In the genomic region with DNA sequence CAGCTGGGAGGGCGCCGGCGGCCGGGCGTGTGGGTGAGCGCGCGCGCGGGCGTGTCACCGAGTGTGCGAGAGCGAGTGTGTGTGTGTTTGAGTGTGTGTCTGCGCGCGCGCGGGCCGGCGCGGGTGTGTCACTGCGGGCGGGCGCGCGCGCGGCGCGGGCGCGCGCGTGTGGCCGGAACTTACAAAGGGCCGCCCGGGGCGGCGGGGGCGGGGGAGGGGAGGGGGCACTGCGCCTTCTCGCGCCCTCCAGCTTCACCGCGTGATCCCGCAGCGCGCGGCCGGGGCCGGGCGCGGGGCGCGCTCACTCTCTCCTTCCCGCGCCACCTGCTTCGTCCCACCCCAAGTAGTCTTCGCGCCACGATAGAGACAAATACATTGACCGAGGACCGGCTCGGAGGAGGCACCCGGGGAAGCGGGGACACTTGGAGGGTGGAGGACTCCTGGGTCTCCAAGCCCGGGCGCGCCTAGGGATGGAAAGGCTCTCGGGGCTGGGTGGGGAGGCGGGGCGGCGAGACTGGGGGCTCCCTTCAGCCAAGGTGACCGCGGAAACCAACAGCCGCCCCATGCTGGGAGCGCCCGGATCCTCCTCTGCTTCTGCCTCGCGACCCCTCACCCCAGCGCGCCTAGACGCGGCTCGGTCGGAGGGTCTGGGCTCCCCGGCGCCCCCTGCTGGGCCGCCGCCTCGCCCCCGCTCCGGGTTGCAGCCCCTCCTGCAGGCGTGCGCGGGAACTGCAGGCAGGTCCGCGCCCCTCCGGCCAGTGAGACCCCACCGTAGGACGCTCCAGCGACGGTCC, we compare ENCODE assay signal across 9 cellular contexts. TPM values are rescaled to one million over a fixed set of nuclear protein-coding genes. Genes with fewer than 3 reads are reported as not detected.
DNase-seq lines count a peak whose midpoint lies in the region; ATAC-seq, FAIRE-seq and TF ChIP-seq lines count a peak whose summit lies in the region.
"Had no signal": no experiment of that assay in that cellular context is flagged by ENCODE, and none has a peak within 500 bp of the region (broad histone marks: within the 10 kb centered on the region; RNA-seq: fewer than 3 reads in every experiment).

Gene SRCIN1 (minus strand): TSS at position 101 of the 794 bp plus-strand sequence. CDS start 247 bp downstream, outside the sequence.

- H3K4me3 ChIP-seq in bronchial epithelial cell (ENCODE audit: low read depth, low read length): peak within 1 kb of the TSS; percentile 46

- in situ Hi-C loops in G401 (cut with HindIII; ENCODE audit: low sequenced_read_pairs): no loop called here

- DNase-seq in G401 (ENCODE audit: low spot score) (peak; percentile 60), NCI-H1092 treated with DMSO at 0.1 percent for 48 hours (lab: John Stamatoyannopoulos, UW) (peak; percentile 71), UCSD-AML1 (lab: John Stamatoyannopoulos, UW; ENCODE audit: unreplicated experiment) (peak; percentile 44), bronchial epithelial cell (ENCODE audit: low read depth) (no peak), left kidney (ENCODE audit: low read depth, low spot score) (peak; percentile 84)
- peak; percentile 43 for DNase-seq in stimulated activated CD4-positive, alpha-beta T cell treated with anti-CD3 and anti-CD28 coated beads, Interleukin-4, amount 100 ng/mL, for 24 hours

- peak; percentile 97 for TF ChIP-seq CTCF in bronchial epithelial cell (IDR thresholded peaks at IDR 0.05; ENCODE audit: insufficient read depth, low read length, severe bottlenecking)

- ATAC-seq in HG03095 (IDR thresholded peaks at IDR 0.05; ENCODE audit: unreplicated experiment): no peak
- ATAC-seq in GM21423 (IDR thresholded peaks at IDR 0.05; ENCODE audit: unreplicated experiment): no peak

- no peaks in the 10 kb centered on the region for H3K36me3 ChIP-seq in bronchial epithelial cell (ENCODE audit: control insufficient read depth, insufficient read depth, low read length)

- FAIRE-seq in bronchial epithelial cell (lab: Jason Lieb, UNC): no peak
- FAIRE-seq: colon had no signal

- H3K27me3 ChIP-seq in bronchial epithelial cell (ENCODE audit: control insufficient read depth, insufficient read depth, low read length): peaks cover 19% of the 10 kb centered on the region

RNA-seq across cellular contexts. Expression of gene SRCIN1, which starts in this region (rescaled TPM):
- total RNA-seq in G401 (2014; rRNA removed; shearing (Covaris generic)): 8.9 and 12.4 TPM in 2 replicates
- total RNA-seq in bronchial epithelial cell: under 0.01 and 0.64 TPM in 2 replicates
